Comparison of ENCODE assay signal across 16 cellular contexts in the genomic region with DNA sequence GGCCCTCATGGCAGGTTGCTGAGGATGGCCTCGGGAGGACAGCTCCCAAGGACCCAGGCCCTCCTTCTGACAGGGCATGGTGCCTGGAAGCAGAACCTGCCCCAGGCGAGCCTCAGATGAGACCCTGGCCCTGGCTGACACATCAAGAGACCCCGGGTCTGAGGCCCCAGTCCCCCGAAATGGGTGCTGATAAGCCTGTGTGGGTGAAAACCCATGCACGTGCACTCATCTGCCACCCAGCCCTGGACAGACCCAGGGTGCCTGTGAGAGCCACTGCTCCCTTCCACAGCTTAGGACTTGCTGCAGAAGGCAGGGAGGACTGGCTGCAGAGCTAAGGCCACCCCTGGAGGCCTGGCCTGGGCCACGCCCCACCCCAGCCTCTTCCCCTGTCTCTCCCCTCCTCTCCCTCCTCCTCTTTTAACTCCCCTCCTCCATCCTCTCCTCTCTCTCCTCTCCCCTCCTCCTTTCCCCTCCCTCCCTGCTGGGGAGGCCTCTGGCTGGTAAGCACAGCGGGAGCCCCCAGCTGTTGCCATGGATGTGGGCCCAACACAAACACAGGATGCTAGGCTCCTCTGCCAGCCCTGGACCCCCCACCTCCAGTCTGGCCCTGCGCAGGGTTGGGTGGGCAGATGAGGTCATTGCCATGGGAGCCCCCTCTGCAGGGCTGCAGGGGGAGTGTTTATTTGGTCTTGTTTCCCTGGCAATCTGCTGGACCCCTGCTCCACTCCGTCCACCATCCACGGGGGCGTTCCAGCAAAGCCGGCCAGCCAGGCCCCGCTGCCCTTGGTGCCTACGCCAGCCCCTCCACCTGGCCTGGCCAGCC. TPM values are rescaled to one million over a fixed set of nuclear protein-coding genes. Genes with fewer than 3 reads are reported as not detected.
A peak's percentile ranks its signal among the peaks of the same experiment; 100 is the strongest.
DNase-seq lines count a peak whose midpoint lies in the region; ATAC-seq, FAIRE-seq and TF ChIP-seq lines count a peak whose summit lies in the region.
"Had no signal": no experiment of that assay in that cellular context is flagged by ENCODE, and none has a peak within 500 bp of the region (broad histone marks: within the 10 kb centered on the region; RNA-seq: fewer than 3 reads in every experiment).

No MANE protein-coding gene starts in this region.

- TF ChIP-seq CTCF in K562 (IDR thresholded peaks at IDR 0.05 in 2 of 3, conservative IDR thresholded peaks at IDR 0.05 in 1 of 3; ENCODE audit: insufficient read depth in 2 of 3, low read depth in 1 of 3, low read length in 3 of 3): no peak
- no peak for TF ChIP-seq CTCF in GM13977 (IDR thresholded peaks at IDR 0.05; ENCODE audit: extremely low read depth, insufficient read depth, missing control alignments)

- H3K27ac Mint-ChIP-seq in stimulated activated naive B cell treated with anti-CD40 and anti-IgM and Interleukin-4, amounts not matched to agents 10 μg/mL and 1 μg/mL and 100 μg/mL, for 72 hours: no peak overlapping the region
- H3K27ac Mint-ChIP-seq: CD8-positive, alpha-beta T cell; progenitor cell of endocrine pancreas had no signal

- intact Hi-C loops in K562 (cut with micrococcal nuclease): no loop called here

- peak overlapping the region in 1 of 2 experiments; percentile 30; a peak in 1 of 4 replicates for H3K9ac ChIP-seq in K562 (ENCODE audit: insufficient read depth in 1 of 2, low read depth in 2 of 2, low read length in 2 of 2)

- no peak for TF ChIP-seq POLR2A in K562 (conservative IDR thresholded peaks at IDR 0.05)

- CTCF ChIA-PET in K562 (lab: Yijun Ruan, JAX; ENCODE audit: low intra/inter-chr PET ratio): no interaction called here

- FAIRE-seq in K562 (lab: Jason Lieb, UNC): no peak

- TF ChIP-seq RAD21 in K562 (CRISPR knock-in tag; conservative IDR thresholded peaks at IDR 0.05 in 1 of 2, IDR thresholded peaks at IDR 0.05 in 1 of 2): no peak

- H3K36me3 ChIP-seq in K562 (ENCODE audit: control insufficient read depth, insufficient read depth, low read length): no peaks in the 10 kb centered on the region

- H3K4me1 ChIP-seq in K562 (replicated peaks in 1 of 2; ENCODE audit: control insufficient read depth in 2 of 2, insufficient read depth in 2 of 2, low read length in 2 of 2): peaks cover 0 to 23% of the 10 kb centered on the region in 2 experiments; a peak in 1 of 5 replicates

- no peak overlapping the region for H2AFZ ChIP-seq in K562 (ENCODE audit: low read depth, low read length)

- H3K9me1 ChIP-seq in K562 (ENCODE audit: control insufficient read depth, insufficient read depth, low read length): no peaks in the 10 kb centered on the region

- peaks cover 12 to 53% of the 10 kb centered on the region in 2 experiments; a peak in 4 of 5 replicates for H3K27me3 ChIP-seq in K562 (ENCODE audit: control insufficient read depth in 2 of 2, insufficient read depth in 2 of 2, low read length in 2 of 2)

- no peaks in the 10 kb centered on the region; the same call in 1 of the 2 replicates for H3K9me3 ChIP-seq in K562 (replicated peaks; ENCODE audit: control insufficient read depth, insufficient read depth, low read depth, low read length)

- no peaks in the 10 kb centered on the region for H3K79me2 ChIP-seq in K562 (ENCODE audit: control insufficient read depth, insufficient read depth, low read length)

- no peak for TF ChIP-seq EP300 in K562 (IDR thresholded peaks at IDR 0.05; ENCODE audit: low read length)

- H3K4me1 Mint-ChIP-seq in stimulated activated naive B cell treated with anti-CD40 and anti-IgM and Interleukin-4, amounts not matched to agents 10 μg/mL and 1 μg/mL and 100 μg/mL, for 72 hours: no peaks in the 10 kb centered on the region

- BruUV-seq in K562 (replicated peaks; lab: Mats Ljungman, UMichigan): no TSS peak

- H3K36me3 Mint-ChIP-seq in stimulated activated naive B cell treated with anti-CD40 and anti-IgM and Interleukin-4, amounts not matched to agents 10 μg/mL and 1 μg/mL and 100 μg/mL, for 72 hours: no peaks in the 10 kb centered on the region
- H3K36me3 Mint-ChIP-seq: CD8-positive, alpha-beta T cell had no signal

- H3K27me3 Mint-ChIP-seq in stimulated activated naive B cell treated with anti-CD40 and anti-IgM and Interleukin-4, amounts not matched to agents 10 μg/mL and 1 μg/mL and 100 μg/mL, for 72 hours: peaks cover 13 to 16% of the 10 kb centered on the region in 2 donors

- POLR2A ChIA-PET in K562 (lab: Yijun Ruan, JAX): interaction anchor here (1.1 to 1.3 kb wide), 2 partner anchors 9 to 14 kb away, joined by 3 to 4 read pairs; no protein-coding TSS in a partner anchor

- no peaks in the 10 kb centered on the region for H3K9me3 Mint-ChIP-seq in stimulated activated naive B cell treated with anti-CD40 and anti-IgM and Interleukin-4, amounts not matched to agents 10 μg/mL and 1 μg/mL and 100 μg/mL, for 72 hours
- H3K9me3 Mint-ChIP-seq: CD8-positive, alpha-beta T cell had no signal

- WGBS in K562 (ENCODE audit: insufficient coverage, low coverage, missing lambda C conversion rate): 2% methylated on average over 13 of the region's 14 CpGs

- in situ Hi-C loops in K562 (cut with MboI): no loop called here
- in situ Hi-C loops in GM13977 (cut with MboI; ENCODE audit: low pct_unique_long_range_greater_than_20kb, low sequenced_read_pairs, unreplicated experiment): no loop called here

- peak; percentile 27 for ATAC-seq in K562
- no peak for ATAC-seq in stimulated activated naive B cell treated with anti-CD40 and anti-IgM and Interleukin-4, amounts not matched to agents 10 μg/mL and 1 μg/mL and 100 μg/mL, for 72 hours (replicated peaks)
- ATAC-seq: CD8-positive, alpha-beta T cell; left colon had no signal

- H3K4me3 Mint-ChIP-seq in stimulated activated naive B cell treated with anti-CD40 and anti-IgM and Interleukin-4, amounts not matched to agents 10 μg/mL and 1 μg/mL and 100 μg/mL, for 72 hours: no peak overlapping the region
- H3K4me3 Mint-ChIP-seq: CD8-positive, alpha-beta T cell had no signal

- H3K4me2 ChIP-seq in K562 (ENCODE audit: insufficient read depth, low read length): no peak overlapping the region

- H3K27ac ChIP-seq in K562 (ENCODE audit: extremely low read depth, low read depth, low read length): no peak overlapping the region

- H4K20me1 ChIP-seq in K562 (replicated peaks; ENCODE audit: control insufficient read depth, insufficient read depth, low read length): 0 out of 2 replicates have a peak, but pooled peaks cover 5% of the 10 kb centered on the region

- DNase-seq in NCI-H748 (lab: John Stamatoyannopoulos, UW; ENCODE audit: unreplicated experiment) (peak; percentile 7), NCI-H748 treated with DMSO at 0.1 percent for 48 hours (lab: John Stamatoyannopoulos, UW) (no peak), NCI-H1694 treated with DMSO at 0.1 percent for 48 hours (lab: John Stamatoyannopoulos, UW) (peak; percentile 44), K562 (ENCODE audit: extremely low read depth in 1 of 4, low spot score in 3 of 4) (no peak), retina (peak; percentile 84), GM13977 (ENCODE audit: low spot score) (no peak), COLO668 (lab: John Stamatoyannopoulos, UW; ENCODE audit: unreplicated experiment) (no peak)
- DNase-seq in stimulated activated naive B cell treated with anti-CD40 and anti-IgM and Interleukin-4, amounts not matched to agents 10 μg/mL and 1 μg/mL and 100 μg/mL, for 72 hours: no peak
- DNase-seq: activated CD8-positive, alpha-beta memory T cell treated with anti-CD3 and anti-CD28 coated beads for 24 hours; activated effector memory CD4-positive, alpha-beta T cell treated with anti-CD3 and anti-CD28 coated beads, Interleukin-2, amount 50 U/mL, for 16 hours; anterior cingulate cortex; dermis blood vessel endothelial cell; left colon; stimulated activated CD4-positive, alpha-beta T cell treated with anti-CD3 and anti-CD28 coated beads, Interleukin-15, amount 100 ng/mL, for 24 hours had no signal

- no peak overlapping the region for H3K4me3 ChIP-seq in K562

TF ChIP-seq in K562, 482 proteins besides CTCF, POLR2A, EP300 and RAD21:
- peak; percentile 88 for TF ChIP-seq ZNF263 (CRISPR knock-in tag; IDR thresholded peaks at IDR 0.05; ENCODE audit: borderline replicate concordance)
- no peak for TF ChIP-seq ARID1B (IDR thresholded peaks at IDR 0.05)

RNA-seq across cellular contexts. Expression of a gene that starts 33.6 kb away (rescaled TPM):
- total RNA-seq in K562 (2011; cell fraction: chromatin; rRNA removed; ENCODE audit: low replicate concordance): 0.44 and 0.51 TPM in 2 replicates
- 0.26 and 0.67 TPM in 2 replicates for total RNA-seq in K562 (2011; cell fraction: nucleolus; rRNA removed)
- total RNA-seq in K562 (2011; cell fraction: nucleoplasm; rRNA removed): 0.37 and 0.61 TPM in 2 replicates
- total RNA-seq in K562 (2014; rRNA removed) (0.04 TPM in 1 of 2 replicates, not detected in the other), K562 (2014; rRNA removed; fragmentation: Illumina TruSeq; extraction: Trizol) (0.04 TPM in 1 of 2 replicates, not detected in the other), K562 (2015; rRNA removed; fragmentation: Illumina TruSeq; extraction: Trizol) (not detected in 2 replicates), K562 (2021) (0.04 and 0.16 TPM in 2 replicates)
- polyA plus RNA-seq in K562 (2011; rRNA removed) (0.10 and 0.12 TPM in 2 replicates), K562 (2014; fragmentation: Illumina TruSeq; extraction: Trizol) (0.03 and 0.07 TPM in 2 replicates), K562 (2014; fragmentation: Nextera tagmentation; extraction: Ambion mirVana) (not detected), K562 (2014; rRNA removed) (0.07 and 0.17 TPM in 2 replicates)
- 0.09 and 0.19 TPM in 2 replicates for polyA plus RNA-seq in K562 (2011; cell fraction: cytosol; rRNA removed)
- 0.30 and 0.39 TPM in 2 replicates for polyA plus RNA-seq in K562 (2011; cell fraction: nucleus; rRNA removed)
- 0.12 and 0.19 TPM in 2 replicates for polyA plus RNA-seq in K562 (2012)
- polyA minus RNA-seq in K562 (2011; rRNA and poly(A)+ RNA removed): 0.25 and 0.36 TPM in 2 replicates
- 0.46 TPM in 1 of 2 replicates, not detected in the other for polyA minus RNA-seq in K562 (2011; cell fraction: cytosol; rRNA and poly(A)+ RNA removed)
- 0.11 and 0.13 TPM in 2 replicates for polyA minus RNA-seq in K562 (2011; cell fraction: nucleus; rRNA and poly(A)+ RNA removed)
- total RNA-seq: CD8-positive, alpha-beta T cell had no signal

Comparison
In these comparisons a context has a peak if more than half of its experiments do, and no peak if none do; other contexts are left out.
1. DNase-seq: peak in NCI-H748 (single experiment), NCI-H1694 treated with DMSO at 0.1 percent for 48 hours (single experiment) and retina (single experiment); none in NCI-H748 treated with DMSO at 0.1 percent for 48 hours (single experiment), K562 (0 of 4), GM13977 (single experiment), COLO668 (single experiment) and stimulated activated naive B cell treated with anti-CD40 and anti-IgM and Interleukin-4, amounts not matched to agents 10 μg/mL and 1 μg/mL and 100 μg/mL, for 72 hours (single experiment).